ENCODE assay signal across 21 cellular contexts in genomic region chr3:149455366-149455765, GRCh38. TPM values are rescaled to one million over a fixed set of nuclear protein-coding genes. Genes with fewer than 3 reads are reported as not detected.
"Had no signal": no experiment of that assay in that cellular context is flagged by ENCODE, and none has a peak within 500 bp of the region (broad histone marks: within the 10 kb centered on the region; RNA-seq: fewer than 3 reads in every experiment).

No MANE protein-coding gene starts in this region.

- H3K4me3 ChIP-seq: esophagus squamous epithelium, lung, skin epidermis had no signal

- H3K27ac ChIP-seq: epithelial cell of prostate, esophagus squamous epithelium, skin epidermis had no signal

- H3K27me3 Mint-ChIP-seq: dendritic cell treated with granulocyte-macrophage colony-stimulating factor and Interleukin-4, amounts not matched to agents 40 ng/mL and 50 ng/mL, for 4 days; type B pancreatic cell had no signal

- ATAC-seq: effector memory CD8-positive, alpha-beta T cell; left colon; left ventricle myocardium superior; naive thymus-derived CD8-positive, alpha-beta T cell; sciatic nerve had no signal

- FAIRE-seq: colon, kidney, urothelium cell line had no signal

- H3K4me3 Mint-ChIP-seq: dendritic cell treated with granulocyte-macrophage colony-stimulating factor and Interleukin-4, amounts not matched to agents 40 ng/mL and 50 ng/mL, for 4 days; effector memory CD8-positive, alpha-beta T cell; naive thymus-derived CD8-positive, alpha-beta T cell; type B pancreatic cell had no signal

- DNase-seq: cerebellar nuclear complex; effector memory CD8-positive, alpha-beta T cell; esophagus squamous epithelium; kidney; left colon; left ventricle myocardium superior; naive thymus-derived CD8-positive, alpha-beta T cell; posterior cingulate gyrus; stimulated activated CD4-positive, alpha-beta T cell treated with anti-CD3 and anti-CD28 coated beads, Interleukin-12 subunit alpha, Interleukin-12 subunit beta, amount 100 ng/mL, for 4 hours; stimulated activated CD4-positive, alpha-beta T cell treated with anti-CD3 and anti-CD28 coated beads, Interleukin-2, amount 100 ng/mL, for 48 hours; stimulated activated naive CD4-positive, alpha-beta T cell treated with Interleukin-2 at 50 U/mL for 16 hours had no signal

- H3K36me3 ChIP-seq: esophagus squamous epithelium had no signal

- H3K27ac Mint-ChIP-seq: dendritic cell treated with granulocyte-macrophage colony-stimulating factor and Interleukin-4, amounts not matched to agents 40 ng/mL and 50 ng/mL, for 4 days; effector memory CD8-positive, alpha-beta T cell; type B pancreatic cell had no signal

- H3K4me1 Mint-ChIP-seq: naive thymus-derived CD8-positive, alpha-beta T cell had no signal

- H3K27me3 ChIP-seq: esophagus squamous epithelium had no signal

RNA-seq across cellular contexts. Expression of gene TM4SF4, which starts 19.1 kb away (rescaled TPM):
- total RNA-seq: esophagus squamous epithelium; left ventricle myocardium superior; mononuclear cell; naive thymus-derived CD8-positive, alpha-beta T cell; pulmonary artery endothelial cell; sciatic nerve had no signal
- polyA plus RNA-seq: naive thymus-derived CD8-positive, alpha-beta T cell had no signal
